ENCODE assay signal across 29 cellular contexts in genomic region chr15:25711691-25712090, GRCh38.
DNase-seq lines count a peak whose midpoint lies in the region; FAIRE-seq and TF ChIP-seq lines count a peak whose summit lies in the region.
"Had no signal": no experiment of that assay in that cellular context is flagged by ENCODE, and none has a peak within 500 bp of the region (broad histone marks: within the 10 kb centered on the region; RNA-seq: fewer than 3 reads in every experiment).

No MANE protein-coding gene starts in this region.

- intact Hi-C loops in sigmoid colon (cut with DNase I): no loop called here

- TF ChIP-seq POLR2A in Peyer's patch (IDR thresholded peaks at IDR 0.05): no peak
- TF ChIP-seq POLR2A in sigmoid colon (IDR thresholded peaks at IDR 0.05): no peak

- no peaks in the 10 kb centered on the region for H3K9me3 Mint-ChIP-seq in activated T-cell treated with anti-CD3 and anti-CD28 coated beads, Interleukin-2, amount 50 U/mL, for 24 hours
- H3K9me3 Mint-ChIP-seq in endodermal cell: no peaks in the 10 kb centered on the region
- H3K9me3 Mint-ChIP-seq: CD14-positive monocyte; CD8-positive, alpha-beta memory T cell had no signal

- no peak for FAIRE-seq in HTR-8/SVneo (lab: Jason Lieb, UNC)
- FAIRE-seq: GM19239, H1 had no signal

- no peaks in the 10 kb centered on the region for H3K36me3 ChIP-seq in Peyer's patch
- no peaks in the 10 kb centered on the region for H3K36me3 ChIP-seq in endodermal cell (ENCODE audit: control insufficient read depth, insufficient read depth, low read length)
- H3K36me3 ChIP-seq in sigmoid colon: peaks cover 0 to 10% (median 0%) of the 10 kb centered on the region in 4 donors
- H3K36me3 ChIP-seq: BE2C had no signal

- no peaks in the 10 kb centered on the region for H3K4me1 ChIP-seq in Peyer's patch
- H3K4me1 ChIP-seq in endodermal cell (ENCODE audit: control insufficient read depth, insufficient read depth, low read length): no peaks in the 10 kb centered on the region
- H3K4me1 ChIP-seq in sigmoid colon: no peaks in the 10 kb centered on the region
- H3K4me1 ChIP-seq: BE2C had no signal

- TF ChIP-seq CTCF in Peyer's patch (IDR thresholded peaks at IDR 0.05) (no peak), endodermal cell (conservative IDR thresholded peaks at IDR 0.05) (no peak), sigmoid colon (IDR thresholded peaks at IDR 0.05) (no peak)

- DNase-seq in activated T-cell treated with anti-CD3 and anti-CD28 coated beads, Interleukin-2, amount 50 U/mL, for 24 hours: peak; percentile 16
- DNase-seq in activated T-cell treated with anti-CD3 and anti-CD28 coated beads for 4 hours (no peak), Peyer's patch (peak in 2 of 3 donors; percentile 6 to 9), endodermal cell (peak; percentile 20), sigmoid colon (peak; percentile 27), HTR-8/SVneo (ENCODE audit: insufficient read length, low spot score) (no peak), HuH-7.5 (ENCODE audit: low spot score) (no peak)
- DNase-seq: 8988T; ACHN; BE2C; CD8-positive, alpha-beta memory T cell; DMS 273 treated with DMSO at 0.1 percent for 48 hours; DND-41; HCEC 1CT; NCI-H1092; NCI-H1436; NCI-H187; NCI-H2081 treated with DMSO at 0.1 percent for 48 hours; NCI-H2171; NCI-H226; NCI-H510A; NCI-H69; SHP77 treated with DMSO at 0.1 percent for 48 hours had no signal

- H3K27me3 ChIP-seq in Peyer's patch: no peaks in the 10 kb centered on the region
- no peaks in the 10 kb centered on the region for H3K27me3 ChIP-seq in endodermal cell (ENCODE audit: control insufficient read depth, insufficient read depth, low read length, poor library complexity, severe bottlenecking)
- no peaks in the 10 kb centered on the region for H3K27me3 ChIP-seq in sigmoid colon
- H3K27me3 ChIP-seq: BE2C had no signal

- no peak overlapping the region for H3K4me3 Mint-ChIP-seq in activated T-cell treated with anti-CD3 and anti-CD28 coated beads, Interleukin-2, amount 50 U/mL, for 24 hours
- no peak overlapping the region for H3K4me3 Mint-ChIP-seq in endodermal cell
- H3K4me3 Mint-ChIP-seq: CD14-positive monocyte; CD8-positive, alpha-beta memory T cell; IgD-negative memory B cell had no signal

- H3K4me3 ChIP-seq in Peyer's patch: no peak overlapping the region
- no peak overlapping the region for H3K4me3 ChIP-seq in endodermal cell (ENCODE audit: low read length)
- H3K4me3 ChIP-seq in sigmoid colon: no peak overlapping the region

- H3K9me3 ChIP-seq in Peyer's patch (no peaks in the 10 kb centered on the region), endodermal cell (ENCODE audit: control insufficient read depth, low read length) (no peaks in the 10 kb centered on the region), sigmoid colon (no peaks in the 10 kb centered on the region)
- H3K9me3 ChIP-seq: BE2C had no signal

- no peaks in the 10 kb centered on the region for H3K4me1 Mint-ChIP-seq in activated T-cell treated with anti-CD3 and anti-CD28 coated beads, Interleukin-2, amount 50 U/mL, for 24 hours (ENCODE audit: low read depth)
- H3K4me1 Mint-ChIP-seq in endodermal cell: no peaks in the 10 kb centered on the region
- H3K4me1 Mint-ChIP-seq: CD14-positive monocyte; CD8-positive, alpha-beta memory T cell; IgD-negative memory B cell had no signal

- TF ChIP-seq EP300 in sigmoid colon (IDR thresholded peaks at IDR 0.05): no peak

- WGBS in endodermal cell (ENCODE audit: insufficient coverage in 1 of 2, insufficient read length in 1 of 2), 2 experiments: 90% methylated on average over 8 of the region's 8 CpGs; no CpG with 5 or more reads in 1 of the 2 experiments
- 83 to 91% methylated on average over 8 of the region's 8 CpGs for WGBS in sigmoid colon, 2 donors

- H3K9ac ChIP-seq in endodermal cell (ENCODE audit: extremely low read depth, low read length, poor library complexity, severe bottlenecking): no peak overlapping the region
- H3K9ac ChIP-seq: KMS-11 had no signal

- H3K27me3 Mint-ChIP-seq in activated T-cell treated with anti-CD3 and anti-CD28 coated beads, Interleukin-2, amount 50 U/mL, for 24 hours: no peaks in the 10 kb centered on the region
- no peaks in the 10 kb centered on the region for H3K27me3 Mint-ChIP-seq in endodermal cell (ENCODE audit: insufficient read depth)
- H3K27me3 Mint-ChIP-seq: CD8-positive, alpha-beta memory T cell had no signal

- H3K27ac ChIP-seq in Peyer's patch: no peak overlapping the region
- H3K27ac ChIP-seq in endodermal cell (ENCODE audit: low read depth, low read length): no peak overlapping the region
- H3K27ac ChIP-seq in sigmoid colon: no peak overlapping the region
- H3K27ac ChIP-seq: KMS-11, RWPE1 had no signal

- H3K27ac Mint-ChIP-seq in activated T-cell treated with anti-CD3 and anti-CD28 coated beads, Interleukin-2, amount 50 U/mL, for 24 hours: peak overlapping the region; percentile 40
- H3K27ac Mint-ChIP-seq in endodermal cell: no peak overlapping the region

- peaks cover 80% of the 10 kb centered on the region for H3K36me3 Mint-ChIP-seq in activated T-cell treated with anti-CD3 and anti-CD28 coated beads, Interleukin-2, amount 50 U/mL, for 24 hours (ENCODE audit: low read depth)
- no peaks in the 10 kb centered on the region for H3K36me3 Mint-ChIP-seq in endodermal cell (ENCODE audit: low read depth)
- H3K36me3 Mint-ChIP-seq: IgD-negative memory B cell had no signal

Comparison
In these comparisons a context has a peak if more than half of its experiments do, and no peak if none do; other contexts are left out.
1. DNase-seq: peak in activated T-cell treated with anti-CD3 and anti-CD28 coated beads, Interleukin-2, amount 50 U/mL, for 24 hours (single experiment), Peyer's patch (2 of 3), endodermal cell (single experiment) and sigmoid colon (single experiment); none in activated T-cell treated with anti-CD3 and anti-CD28 coated beads for 4 hours (single experiment), HTR-8/SVneo (single experiment) and HuH-7.5 (single experiment).